In the genomic region with DNA sequence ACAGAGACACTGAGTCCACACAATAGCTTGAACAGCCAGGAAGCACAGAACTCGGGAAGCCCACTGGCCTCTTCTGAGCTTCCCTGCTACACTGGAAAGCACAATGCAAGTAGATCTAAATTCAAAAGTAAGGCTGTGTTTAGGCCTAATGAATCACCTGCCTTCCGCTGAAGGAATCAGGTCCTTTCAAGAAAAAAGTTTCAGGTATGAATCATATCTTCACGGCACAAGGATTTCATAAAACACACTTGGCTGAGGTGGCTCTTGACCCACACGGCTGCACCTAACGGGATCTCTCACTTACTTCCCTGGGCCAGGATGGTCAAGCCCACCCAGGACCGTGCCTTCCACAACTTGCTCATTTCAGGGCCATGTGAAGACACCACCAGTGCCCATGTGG, we compare ENCODE assay signal across 17 cellular contexts. TPM values are rescaled to one million over a fixed set of nuclear protein-coding genes. Genes with fewer than 3 reads are reported as not detected.
DNase-seq lines count a peak whose midpoint lies in the region; ATAC-seq, FAIRE-seq and TF ChIP-seq lines count a peak whose summit lies in the region.
"Had no signal": no experiment of that assay in that cellular context is flagged by ENCODE, and none has a peak within 500 bp of the region (broad histone marks: within the 10 kb centered on the region; RNA-seq: fewer than 3 reads in every experiment).

No MANE protein-coding gene starts in this region.

- peak overlapping the region; percentile 28; the same call in 1 of the 2 replicates for H2BK5ac ChIP-seq in H1 (ENCODE audit: low read depth, low read length)

- POLR2A ChIA-PET in H1 (lab: Charles Lee; ENCODE audit: partially characterized antibody), result no interaction called here

- no peak overlapping the region for H2BK12ac ChIP-seq in H1 (ENCODE audit: low read depth, low read length)

- no peak overlapping the region for H2AK5ac ChIP-seq in H1 (ENCODE audit: low read depth, low read length)

- H3K18ac ChIP-seq in H1 (ENCODE audit: extremely low read depth, low read length), result no peak overlapping the region

- no peaks in the 10 kb centered on the region for H3K9me3 ChIP-seq in H1 (ENCODE audit: insufficient read depth in 2 of 2, low read depth in 1 of 2, low read length in 1 of 2)
- H3K9me3 ChIP-seq: right atrium auricular region, SJCRH30 had no signal

- no peak for FAIRE-seq in H1 (lab: Jason Lieb, UNC)
- FAIRE-seq: astrocyte, TTC549 had no signal

- TF ChIP-seq CTCF in H1 (IDR thresholded peaks at IDR 0.05; ENCODE audit: control extremely low read depth in 1 of 3, insufficient read depth in 1 of 3, low read depth in 1 of 3, low read length in 3 of 3), result no peak

- no peak overlapping the region for H2AFZ ChIP-seq in H1 (ENCODE audit: low read length)
- H2AFZ ChIP-seq: neural progenitor cell had no signal

- H3K56ac ChIP-seq in H1 (replicated peaks; ENCODE audit: insufficient read length, low read depth, low read length), result no peak overlapping the region

- H3K4me3 Mint-ChIP-seq in activated CD8-positive, alpha-beta memory T cell treated with anti-CD3 and anti-CD28 coated beads, Interleukin-2, amount 10 ng/mL, durations not matched to agents 7 days and 5 days, result no peak overlapping the region
- H3K4me3 Mint-ChIP-seq in T-helper 1 cell treated with Interleukin-12 subunit alpha and Interleukin-12 subunit beta and Interleukin-4 antibody, amounts not matched to agents 30 μg/mL and 1 μg/mL, for 36 hours, result no peak overlapping the region
- no peak overlapping the region for H3K4me3 Mint-ChIP-seq in stimulated activated effector memory CD8-positive, alpha-beta T cell treated with anti-CD3 and anti-CD28 coated beads, Interleukin-12 subunit alpha, Interleukin-12 subunit beta, amount 100 ng/mL, for 72 hours
- H3K4me3 Mint-ChIP-seq: H9, neural progenitor cell had no signal

- no peak overlapping the region for H2BK120ac ChIP-seq in H1 (replicated peaks; ENCODE audit: low read depth, low read length)

- no peak overlapping the region for H3K4ac ChIP-seq in H1 (replicated peaks; ENCODE audit: insufficient read length, low read depth, low read length)

- in situ Hi-C loops in G401 (cut with HindIII; ENCODE audit: low sequenced_read_pairs), result no loop called here

- H3K9me3 Mint-ChIP-seq in activated CD8-positive, alpha-beta memory T cell treated with anti-CD3 and anti-CD28 coated beads, Interleukin-2, amount 10 ng/mL, durations not matched to agents 7 days and 5 days (ENCODE audit: low read depth), result no peaks in the 10 kb centered on the region
- no peaks in the 10 kb centered on the region for H3K9me3 Mint-ChIP-seq in T-helper 1 cell treated with Interleukin-12 subunit alpha and Interleukin-12 subunit beta and Interleukin-4 antibody, amounts not matched to agents 30 μg/mL and 1 μg/mL, for 36 hours
- H3K9me3 Mint-ChIP-seq in stimulated activated effector memory CD8-positive, alpha-beta T cell treated with anti-CD3 and anti-CD28 coated beads, Interleukin-12 subunit alpha, Interleukin-12 subunit beta, amount 100 ng/mL, for 72 hours, result no peaks in the 10 kb centered on the region
- H3K9me3 Mint-ChIP-seq: H9 had no signal

- WGBS in H1 (ENCODE audit: extremely low coverage in 1 of 2, insufficient coverage in 1 of 2, insufficient read length in 1 of 2, insufficient replicate concordance in 2 of 2, low coverage in 1 of 2, low lambda C conversion rate in 2 of 2, missing lambda C conversion rate in 1 of 2), 2 experiments, result 91% methylated on average over 6 of the region's 6 CpGs; no CpG with 5 or more reads in 1 of the 2 experiments

- peaks cover 49% of the 10 kb centered on the region for H3K36me3 Mint-ChIP-seq in activated CD8-positive, alpha-beta memory T cell treated with anti-CD3 and anti-CD28 coated beads, Interleukin-2, amount 10 ng/mL, durations not matched to agents 7 days and 5 days
- H3K36me3 Mint-ChIP-seq in T-helper 1 cell treated with Interleukin-12 subunit alpha and Interleukin-12 subunit beta and Interleukin-4 antibody, amounts not matched to agents 30 μg/mL and 1 μg/mL, for 36 hours (ENCODE audit: low read depth), result peaks cover 49% of the 10 kb centered on the region
- H3K36me3 Mint-ChIP-seq in stimulated activated effector memory CD8-positive, alpha-beta T cell treated with anti-CD3 and anti-CD28 coated beads, Interleukin-12 subunit alpha, Interleukin-12 subunit beta, amount 100 ng/mL, for 72 hours, result peaks cover 91% of the 10 kb centered on the region

- H4K91ac ChIP-seq in H1 (replicated peaks; ENCODE audit: insufficient read length, low read length), result no peak overlapping the region

- no peak overlapping the region for H3K14ac ChIP-seq in H1 (ENCODE audit: insufficient read length)

- peaks cover 2 to 16% (median 9%) of the 10 kb centered on the region in 4 experiments; a peak in 7 of 8 replicates for H3K36me3 ChIP-seq in H1 (ENCODE audit: control insufficient read depth in 2 of 4, insufficient read depth in 4 of 4, low read length in 3 of 4)
- H3K36me3 ChIP-seq: neural progenitor cell had no signal

- no peak for DNase-seq in activated CD8-positive, alpha-beta memory T cell treated with anti-CD3 and anti-CD28 coated beads, Interleukin-2, amount 10 ng/mL, durations not matched to agents 7 days and 5 days
- no peak for DNase-seq in activated CD8-positive, alpha-beta memory T cell treated with anti-CD3 and anti-CD28 coated beads for 24 hours
- DNase-seq in H1 (ENCODE audit: low read depth in 1 of 2, low spot score in 2 of 2), result no peak
- DNase-seq in stimulated activated effector memory CD8-positive, alpha-beta T cell treated with anti-CD3 and anti-CD28 coated beads, Interleukin-12 subunit alpha, Interleukin-12 subunit beta, amount 100 ng/mL, for 72 hours (ENCODE audit: low spot score in 2 of 2), result no peak
- DNase-seq in SHP77 (lab: John Stamatoyannopoulos, UW), result no peak
- no peak for DNase-seq in stimulated activated CD8-positive, alpha-beta memory T cell treated with anti-CD3 and anti-CD28 coated beads, Interleukin-4, amount 100 ng/mL, for 48 hours
- no peak for DNase-seq in G401 (ENCODE audit: low spot score)
- DNase-seq: H9, KBM-7, NCI-H1105 treated with DMSO at 0.1 percent for 48 hours, NCI-H345, SJCRH30 had no signal

- no peaks in the 10 kb centered on the region for H3K79me2 ChIP-seq in H1 (ENCODE audit: control insufficient read depth in 1 of 2, insufficient read depth in 2 of 2, low read length in 2 of 2)

- CTCF ChIA-PET in activated CD8-positive, alpha-beta memory T cell treated with anti-CD3 and anti-CD28 coated beads, Interleukin-2, amount 10 ng/mL, durations not matched to agents 7 days and 5 days (lab: Charles Lee), result interaction anchor here (0.6 to 1.9 kb wide), 2 partner anchors 55 to 132 kb away, joined by 4 to 6 read pairs; no protein-coding TSS in a partner anchor
- CTCF ChIA-PET in H1 (lab: Charles Lee; ENCODE audit: partially characterized antibody), result interaction anchor here (1.3 kb wide), 1 partner anchor 9 kb away, joined by 3 read pairs; no protein-coding TSS in a partner anchor

- no peaks in the 10 kb centered on the region for H3K23me2 ChIP-seq in H1 (ENCODE audit: low read depth, low read length)

- H3K4me2 ChIP-seq in H1 (ENCODE audit: insufficient read depth in 1 of 2, low read depth in 2 of 2, low read length in 2 of 2), result no peak overlapping the region
- H3K4me2 ChIP-seq: neural progenitor cell had no signal

- no peaks in the 10 kb centered on the region for H3K27me3 ChIP-seq in H1 (replicated peaks in 1 of 4; ENCODE audit: control insufficient read depth in 3 of 4, extremely low read depth in 1 of 4, insufficient read depth in 3 of 4, low read length in 3 of 4)
- H3K27me3 ChIP-seq: neural progenitor cell, right atrium auricular region, SJCRH30 had no signal

- no peak for ATAC-seq in activated CD8-positive, alpha-beta memory T cell treated with anti-CD3 and anti-CD28 coated beads, Interleukin-2, amount 10 ng/mL, durations not matched to agents 7 days and 5 days
- no peak for ATAC-seq in stimulated activated effector memory CD8-positive, alpha-beta T cell treated with anti-CD3 and anti-CD28 coated beads, Interleukin-12 subunit alpha, Interleukin-12 subunit beta, amount 100 ng/mL, for 72 hours

- no peaks in the 10 kb centered on the region for H3K27me3 Mint-ChIP-seq in activated CD8-positive, alpha-beta memory T cell treated with anti-CD3 and anti-CD28 coated beads, Interleukin-2, amount 10 ng/mL, durations not matched to agents 7 days and 5 days
- H3K27me3 Mint-ChIP-seq in T-helper 1 cell treated with Interleukin-12 subunit alpha and Interleukin-12 subunit beta and Interleukin-4 antibody, amounts not matched to agents 30 μg/mL and 1 μg/mL, for 36 hours (ENCODE audit: low read depth), result no peaks in the 10 kb centered on the region

- H4K8ac ChIP-seq in H1 (ENCODE audit: extremely low read depth, insufficient read depth, low read length), result no peak overlapping the region

- H3K27ac ChIP-seq in H1 (ENCODE audit: low read depth, low read length), result no peak overlapping the region
- H3K27ac ChIP-seq: neural progenitor cell, right atrium auricular region, SJCRH30 had no signal

- no peak for TF ChIP-seq RAD21 in H1 (IDR thresholded peaks at IDR 0.05 in 1 of 2, conservative IDR thresholded peaks at IDR 0.05 in 1 of 2; ENCODE audit: low read depth in 2 of 2, low read length in 2 of 2)

- TF ChIP-seq EP300 in H1 (IDR thresholded peaks at IDR 0.05; ENCODE audit: borderline replicate concordance in 1 of 2, low read depth in 2 of 2, low read length in 2 of 2), result no peak

- H3K23ac ChIP-seq in H1 (ENCODE audit: insufficient read length), result no peak overlapping the region

- H3K79me1 ChIP-seq in H1 (ENCODE audit: low read depth, low read length), result no peaks in the 10 kb centered on the region

- H4K5ac ChIP-seq in H1 (ENCODE audit: insufficient read length, low read depth, low read length), result no peak overlapping the region

- no peak for TF ChIP-seq POLR2A in H1 (IDR thresholded peaks at IDR 0.05; ENCODE audit: control extremely low read depth in 1 of 2, low read depth in 2 of 2, low read length in 2 of 2)

- no peaks in the 10 kb centered on the region for H3K4me1 ChIP-seq in H1 (replicated peaks in 1 of 4; ENCODE audit: control insufficient read depth in 3 of 4, insufficient read depth in 4 of 4, low read length in 3 of 4)
- H3K4me1 ChIP-seq: neural progenitor cell, SJCRH30 had no signal

- peaks cover 70% of the 10 kb centered on the region for H3K4me1 Mint-ChIP-seq in activated CD8-positive, alpha-beta memory T cell treated with anti-CD3 and anti-CD28 coated beads, Interleukin-2, amount 10 ng/mL, durations not matched to agents 7 days and 5 days
- H3K4me1 Mint-ChIP-seq in T-helper 1 cell treated with Interleukin-12 subunit alpha and Interleukin-12 subunit beta and Interleukin-4 antibody, amounts not matched to agents 30 μg/mL and 1 μg/mL, for 36 hours (ENCODE audit: low read depth), result peaks cover 70% of the 10 kb centered on the region
- H3K4me1 Mint-ChIP-seq in stimulated activated effector memory CD8-positive, alpha-beta T cell treated with anti-CD3 and anti-CD28 coated beads, Interleukin-12 subunit alpha, Interleukin-12 subunit beta, amount 100 ng/mL, for 72 hours, result peaks cover 62% of the 10 kb centered on the region

- no peak overlapping the region for H3K4me3 ChIP-seq in H1 (ENCODE audit: extremely low read depth in 1 of 4, insufficient read depth in 2 of 4, low read depth in 3 of 4, low read length in 4 of 4)
- H3K4me3 ChIP-seq: neural progenitor cell, right atrium auricular region, SJCRH30 had no signal

- 0 out of 7 replicates have a peak overlapping the region, but pooled peaks of 1 of the 4 experiments have one; percentile 28 for H3K9ac ChIP-seq in H1 (replicated peaks in 1 of 4; ENCODE audit: extremely low read depth in 1 of 4, low read depth in 3 of 4, low read length in 3 of 4)
- H3K9ac ChIP-seq: neural progenitor cell had no signal

- H2BK20ac ChIP-seq in H1 (ENCODE audit: low read length), result no peak overlapping the region

- H4K20me1 ChIP-seq in H1 (replicated peaks in 1 of 2; ENCODE audit: control insufficient read depth in 1 of 2, insufficient read depth in 2 of 2, low read length in 2 of 2), result peaks cover 0 to 2% of the 10 kb centered on the region in 2 experiments

- H3K27ac Mint-ChIP-seq in activated CD8-positive, alpha-beta memory T cell treated with anti-CD3 and anti-CD28 coated beads, Interleukin-2, amount 10 ng/mL, durations not matched to agents 7 days and 5 days, result peak overlapping the region; percentile 55
- H3K27ac Mint-ChIP-seq in T-helper 1 cell treated with Interleukin-12 subunit alpha and Interleukin-12 subunit beta and Interleukin-4 antibody, amounts not matched to agents 30 μg/mL and 1 μg/mL, for 36 hours, result peak overlapping the region; percentile 79
- H3K27ac Mint-ChIP-seq in stimulated activated effector memory CD8-positive, alpha-beta T cell treated with anti-CD3 and anti-CD28 coated beads, Interleukin-12 subunit alpha, Interleukin-12 subunit beta, amount 100 ng/mL, for 72 hours, result peak overlapping the region; percentile 49
- H3K27ac Mint-ChIP-seq: neural progenitor cell had no signal

- H2BK15ac ChIP-seq in H1 (ENCODE audit: low read length), result no peak overlapping the region

RNA-seq across cellular contexts. Expression of gene IRF2, which starts 59.3 kb away (rescaled TPM):
- total RNA-seq in activated CD8-positive, alpha-beta memory T cell treated with anti-CD3 and anti-CD28 coated beads, Interleukin-2, amount 10 ng/mL, durations not matched to agents 7 days and 5 days, result 100 to 1,000 TPM in 1 of 2 experiments, 10 to 100 TPM in 1; 81.6 to 112 TPM
- total RNA-seq in H1 (2021; fragmentation: NEBNext Ultra II Directional; extraction: Animal tissue kit (Norgen Biotek cat#: 25700)), result 12.5 and 13.8 TPM in 2 replicates
- 10.7 and 17.0 TPM in 2 replicates for polyA plus RNA-seq in H1 (2011; rRNA removed)
- polyA plus RNA-seq in H1 (2011; cell fraction: cytosol; rRNA removed), result 11.9 TPM
- polyA plus RNA-seq in H1 (2011; cell fraction: nucleus; rRNA removed), result 10.1 TPM
- polyA plus RNA-seq in H1 (2012, experiment 1 of 2), result 11.2 to 13.5 TPM (median 13.0 TPM) in 4 replicates
- 3.0 TPM for polyA plus RNA-seq in H1 (2012, experiment 2 of 2)
- polyA plus RNA-seq in H1 (2013, experiment 1 of 2), result 8.7 TPM
- 6.7 TPM for polyA plus RNA-seq in H1 (2013, experiment 2 of 2)
- 19.2 and 25.2 TPM in 2 replicates for polyA minus RNA-seq in H1 (2011; rRNA and poly(A)+ RNA removed)
- 19.8 TPM for polyA minus RNA-seq in H1 (2011; cell fraction: cytosol; rRNA and poly(A)+ RNA removed)
- 16.6 TPM for polyA minus RNA-seq in H1 (2011; cell fraction: nucleus; rRNA and poly(A)+ RNA removed)
- 6.5 and 8.4 TPM in 2 replicates for total RNA-seq in G401 (2014; rRNA removed; shearing (Covaris generic))
